ENCODE assay signal across 8 cellular contexts in the genomic region with DNA sequence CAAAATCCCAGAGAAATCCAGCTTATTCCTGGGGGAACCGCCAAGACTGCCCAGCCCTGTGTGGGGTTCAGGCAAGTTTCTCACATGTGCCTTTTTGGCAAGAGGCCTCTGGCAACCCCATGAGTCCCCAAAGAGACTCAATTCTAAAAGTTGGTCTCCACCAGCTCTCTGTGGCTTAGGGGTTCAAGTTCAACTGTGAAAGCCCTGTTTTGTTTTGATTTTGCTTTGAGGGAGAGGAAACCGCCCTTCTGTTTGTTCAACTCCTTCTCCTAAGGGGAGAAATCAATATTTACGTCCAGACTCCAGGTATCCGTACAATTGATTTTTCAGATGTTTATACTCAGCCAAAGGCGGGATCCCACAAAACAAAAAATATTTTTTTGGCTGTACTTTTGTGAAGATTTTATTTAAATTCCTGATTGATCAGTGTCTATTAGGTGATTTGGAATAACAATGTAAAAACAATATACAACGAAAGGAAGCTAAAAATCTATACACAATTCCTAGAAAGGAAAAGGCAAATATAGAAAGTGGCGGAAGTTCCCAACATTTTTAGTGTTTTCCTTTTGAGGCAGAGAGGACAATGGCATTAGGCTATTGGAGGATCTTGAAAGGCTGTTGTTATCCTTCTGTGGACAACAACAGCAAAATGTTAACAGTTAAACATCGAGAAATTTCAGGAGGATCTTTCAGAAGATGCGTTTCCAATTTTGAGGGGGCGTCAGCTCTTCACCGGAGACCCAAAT. TPM values are rescaled to one million over a fixed set of nuclear protein-coding genes. Genes with fewer than 3 reads are reported as not detected.
DNase-seq lines count a peak whose midpoint lies in the region; ATAC-seq and TF ChIP-seq lines count a peak whose summit lies in the region.

No MANE protein-coding gene starts in this region.

- peaks cover 0 to 3% of the 10 kb centered on the region in 2 donors for H3K36me3 ChIP-seq in esophagus (ENCODE audit: control insufficient read depth in 2 of 2, insufficient read depth in 2 of 2, low read length in 1 of 2)

- CTCF ChIA-PET in RWPE1 (lab: Yijun Ruan, JAX) = interaction anchor here (0.6 to 0.7 kb wide), 2 partner anchors 101 to 392 kb away, joined by 3 read pairs; partner anchors contain the start of gene ELAVL3

- no peaks in the 10 kb centered on the region for H3K9me3 ChIP-seq in esophagus (ENCODE audit: control insufficient read depth in 2 of 2, insufficient read depth in 1 of 2, low read depth in 1 of 2, low read length in 1 of 2)

- peak overlapping the region; percentile 66 to 98 for H3K4me3 ChIP-seq in esophagus (ENCODE audit: low read depth in 1 of 2, low read length in 2 of 2)

- H3K27ac ChIP-seq in RWPE1 = peak overlapping the region; percentile 98
- H3K27ac ChIP-seq in esophagus (ENCODE audit: low read depth in 2 of 2, low read length in 1 of 2) = peak overlapping the region; percentile 98 to 100

- H3K27ac Mint-ChIP-seq in neural crest cell (ENCODE audit: unreplicated experiment) = peak overlapping the region; percentile 98

- no peaks in the 10 kb centered on the region for H3K27me3 ChIP-seq in esophagus (ENCODE audit: control insufficient read depth in 1 of 2, insufficient read depth in 2 of 2, low read length in 2 of 2)

- H3K9me3 Mint-ChIP-seq in neural crest cell = no peaks in the 10 kb centered on the region

- H3K36me3 Mint-ChIP-seq in neural crest cell (ENCODE audit: low read depth) = peaks cover 5% of the 10 kb centered on the region

- TF ChIP-seq CTCF in RWPE1 (conservative IDR thresholded peaks at IDR 0.05; ENCODE audit: low read depth) (no peak), neural crest cell (conservative IDR thresholded peaks at IDR 0.05) (no peak)

- POLR2A ChIA-PET in RWPE1 (lab: Yijun Ruan, JAX; ENCODE audit: low non-redundant PET) = no interaction called here

- DNase-seq in G401 (ENCODE audit: low spot score) (peak; percentile 46), RWPE1 (ENCODE audit: low spot score) (no peak), neural crest cell (ENCODE audit: low read depth, low spot score) (no peak), RKO (ENCODE audit: low spot score) (no peak), ureter (ENCODE audit: low spot score) (no peak)

- in situ Hi-C loops in G401 (cut with HindIII; ENCODE audit: low sequenced_read_pairs) = no loop called here

- 15 to 17% methylated on average over 11 of the region's 11 CpGs for WGBS in esophagus, 2 donors

- H3K4me3 Mint-ChIP-seq in neural crest cell = peak overlapping the region; percentile 99

- ATAC-seq in GM18517 (IDR thresholded peaks at IDR 0.05; ENCODE audit: unreplicated experiment) (no peak), HG03139 (IDR thresholded peaks at IDR 0.05; ENCODE audit: unreplicated experiment) (no peak)

- peaks cover 37% of the 10 kb centered on the region for H3K4me1 Mint-ChIP-seq in neural crest cell

- H3K4me1 ChIP-seq in esophagus (ENCODE audit: control insufficient read depth in 2 of 2, insufficient read depth in 2 of 2, low read length in 1 of 2) = peaks cover 1 to 2% of the 10 kb centered on the region in 2 donors

- H3K27me3 Mint-ChIP-seq in neural crest cell (ENCODE audit: low read depth) = no peaks in the 10 kb centered on the region

RNA-seq across cellular contexts. Expression of gene LDLR, which starts 0.6 kb away (rescaled TPM):
- 38.2 and 47.4 TPM in 2 replicates for total RNA-seq in G401 (2014; rRNA removed; shearing (Covaris generic))
- polyA plus RNA-seq in esophagus = 10 to 100 TPM; 51.9 to 66.7 TPM
- total RNA-seq in neural crest cell = 141 and 152 TPM in 2 replicates
- 78.2 TPM for total RNA-seq in ureter
